In genomic region chr15:100879461-100880138, GRCh38 we compare ENCODE assay signal across 7 cellular contexts. TPM values are rescaled to one million over a fixed set of nuclear protein-coding genes. Genes with fewer than 3 reads are reported as not detected.
DNase-seq lines count a peak whose midpoint lies in the region; ATAC-seq and TF ChIP-seq lines count a peak whose summit lies in the region.

Gene ALDH1A3 (plus strand): TSS chr15:100879831. CDS start chr15:100879908, 77 bp downstream.

- peak; percentile 62 for DNase-seq in GM13976 (ENCODE audit: low spot score)
- DNase-seq in left ventricle myocardium superior: peak; percentile 68
- DNase-seq in gastrocnemius medialis: peak in 1 of 2 donors; percentile 26

- H3K4me1 Mint-ChIP-seq in activated naive CD4-positive, alpha-beta T cell treated with anti-CD3 and anti-CD28 coated beads, Interleukin-2, amount 50 U/mL, for 24 hours: peaks cover 8% of the 10 kb centered on the region

- peaks cover 39% of the 10 kb centered on the region for H3K27me3 Mint-ChIP-seq in activated naive CD4-positive, alpha-beta T cell treated with anti-CD3 and anti-CD28 coated beads, Interleukin-2, amount 50 U/mL, for 24 hours

- peaks cover 0 to 23% (median 6%) of the 10 kb centered on the region in 3 donors for H3K27me3 ChIP-seq in gastrocnemius medialis

- no peaks in the 10 kb centered on the region for H3K9me3 Mint-ChIP-seq in activated naive CD4-positive, alpha-beta T cell treated with anti-CD3 and anti-CD28 coated beads, Interleukin-2, amount 50 U/mL, for 24 hours

- no peaks in the 10 kb centered on the region for H3K9me3 ChIP-seq in gastrocnemius medialis

- in situ Hi-C loops in GM13976 (cut with MboI; ENCODE audit: low sequenced_read_pairs, unreplicated experiment) (loop anchor here (10.0 kb wide), 1 partner anchor 245 kb away; no protein-coding TSS in a partner anchor), gastrocnemius medialis (cut with MboI; ENCODE audit: low sequenced_read_pairs in 4 of 4) (loop anchor here in 1 of 4 donors (10.0 kb wide), 1 partner anchor 255 kb away; no protein-coding TSS in a partner anchor)

- H3K36me3 Mint-ChIP-seq in activated naive CD4-positive, alpha-beta T cell treated with anti-CD3 and anti-CD28 coated beads, Interleukin-2, amount 50 U/mL, for 24 hours: no peaks in the 10 kb centered on the region

- no peak within 1 kb of the TSS for H3K27ac Mint-ChIP-seq in activated naive CD4-positive, alpha-beta T cell treated with anti-CD3 and anti-CD28 coated beads, Interleukin-2, amount 50 U/mL, for 24 hours

- TF ChIP-seq CTCF in GM13976 (IDR thresholded peaks at IDR 0.05; ENCODE audit: borderline replicate concordance, control extremely low read depth, extremely low read depth, insufficient read depth, missing control alignments): no peak
- TF ChIP-seq CTCF in gastrocnemius medialis (IDR thresholded peaks at IDR 0.05 in 4 of 5, conservative IDR thresholded peaks at IDR 0.05 in 1 of 5): no peak

- H3K36me3 ChIP-seq in gastrocnemius medialis: no peaks in the 10 kb centered on the region

- ATAC-seq in HG03432 (IDR thresholded peaks at IDR 0.05; ENCODE audit: unreplicated experiment) (peak; percentile 51), left ventricle myocardium superior (peak; percentile 86), gastrocnemius medialis (peak; percentile 50 to 55), HG02588 (IDR thresholded peaks at IDR 0.05; ENCODE audit: unreplicated experiment) (no peak), HG03045 (IDR thresholded peaks at IDR 0.05; ENCODE audit: unreplicated experiment) (no peak)

- TF ChIP-seq POLR2A in gastrocnemius medialis (IDR thresholded peaks at IDR 0.05): peak; percentile 12 to 55

- H3K4me3 ChIP-seq in gastrocnemius medialis: peak within 1 kb of the TSS; percentile 42 to 57 (median 46)

- no peaks in the 10 kb centered on the region for H3K4me1 ChIP-seq in gastrocnemius medialis

- no peak within 1 kb of the TSS for H3K27ac ChIP-seq in gastrocnemius medialis

- intact Hi-C loops in left ventricle myocardium superior (cut with micrococcal nuclease): no loop called here
- intact Hi-C loops in gastrocnemius medialis (cut with DNase I; ENCODE audit: low total_unique reads): no loop called here

- peak within 1 kb of the TSS; percentile 67 for H3K4me3 Mint-ChIP-seq in activated naive CD4-positive, alpha-beta T cell treated with anti-CD3 and anti-CD28 coated beads, Interleukin-2, amount 50 U/mL, for 24 hours

RNA-seq across cellular contexts. Expression of gene ALDH1A3, which starts in this region (rescaled TPM):
- total RNA-seq in left ventricle myocardium superior: 6.8 TPM
- 10 to 100 TPM in 2 of 4 donors, 1 to 10 TPM in 2; 5.8 to 33.9 (median 15.1) TPM for total RNA-seq in gastrocnemius medialis

Comparison
In these comparisons a context has a peak if more than half of its experiments do, and no peak if none do; other contexts are left out.
1. ATAC-seq: peak in HG03432 (single experiment), left ventricle myocardium superior (single experiment) and gastrocnemius medialis (2 of 2); none in HG02588 (single experiment) and HG03045 (single experiment).